Comparison of ENCODE assay signal across 11 cellular contexts in genomic region chr12:42213023-42213422, GRCh38. TPM values are rescaled to one million over a fixed set of nuclear protein-coding genes. Genes with fewer than 3 reads are reported as not detected.
DNase-seq lines count a peak whose midpoint lies in the region; ATAC-seq and TF ChIP-seq lines count a peak whose summit lies in the region.
"Had no signal": no experiment of that assay in that cellular context is flagged by ENCODE, and none has a peak within 500 bp of the region (broad histone marks: within the 10 kb centered on the region; RNA-seq: fewer than 3 reads in every experiment).

No MANE protein-coding gene starts in this region.

- ATAC-seq in heart right ventricle (peak in 5 of 8 donors; percentile 52 to 76 (median 70)), esophagus mucosa (no peak)
- no peak for ATAC-seq in stimulated activated memory B cell treated with anti-CD40 and anti-IgM and Interleukin-4, amounts not matched to agents 10 μg/mL and 1 μg/mL and 100 μg/mL, for 72 hours

- WGBS in heart right ventricle, 2 donors, result 65 to 69% methylated on average over 2 of the region's 2 CpGs
- 72 to 80% methylated on average over 2 of the region's 2 CpGs for WGBS in lower leg skin, 2 donors

- no peak for TF ChIP-seq CTCF in heart right ventricle (IDR thresholded peaks at IDR 0.05)
- no peak for TF ChIP-seq CTCF in lower leg skin (IDR thresholded peaks at IDR 0.05)

- intact Hi-C loops in heart right ventricle (cut with DNase I) (no loop called here), lower leg skin (cut with DNase I; ENCODE audit: low total_unique reads) (no loop called here)

- H3K4me1 Mint-ChIP-seq in stimulated activated memory B cell treated with anti-CD40 and anti-IgM and Interleukin-4, amounts not matched to agents 10 μg/mL and 1 μg/mL and 100 μg/mL, for 72 hours, result peaks cover 9% of the 10 kb centered on the region

- H3K9me3 Mint-ChIP-seq in stimulated activated memory B cell treated with anti-CD40 and anti-IgM and Interleukin-4, amounts not matched to agents 10 μg/mL and 1 μg/mL and 100 μg/mL, for 72 hours, result no peaks in the 10 kb centered on the region
- H3K9me3 Mint-ChIP-seq: activated T-helper 2 cell treated with anti-CD3 and anti-CD28 coated beads, Interferon-gamma antibody, Interleukin-2, Interleukin-4, amounts not matched to agents 10 μg/mL and 5 μg/mL and 100 μg/mL, durations not matched to agents 14 hours and 24 hours and 36 hours had no signal

- DNase-seq in DMS79 (lab: John Stamatoyannopoulos, UW) (peak; percentile 42), LoVo (ENCODE audit: low spot score) (peak; percentile 52), OCI-M1 (lab: John Stamatoyannopoulos, UW) (peak; percentile 18), heart right ventricle (peak in 1 of 2 donors; percentile 18), lower leg skin (ENCODE audit: low spot score in 2 of 2) (no peak), AG08395 (ENCODE audit: low spot score) (no peak)
- DNase-seq: midbrain, T-helper 9 cell had no signal

- no peaks in the 10 kb centered on the region for H3K27me3 Mint-ChIP-seq in stimulated activated memory B cell treated with anti-CD40 and anti-IgM and Interleukin-4, amounts not matched to agents 10 μg/mL and 1 μg/mL and 100 μg/mL, for 72 hours

- H3K4me3 ChIP-seq in heart right ventricle (no peak overlapping the region), lower leg skin (ENCODE audit: low read depth, poor library complexity, severe bottlenecking) (no peak overlapping the region)

- H3K27ac ChIP-seq in heart right ventricle, result peak overlapping the region in 1 of 10 donors; percentile 38

- H3K4me1 ChIP-seq in heart right ventricle, result peaks cover 0 to 39% (median 17%) of the 10 kb centered on the region in 9 donors

- H3K36me3 Mint-ChIP-seq in stimulated activated memory B cell treated with anti-CD40 and anti-IgM and Interleukin-4, amounts not matched to agents 10 μg/mL and 1 μg/mL and 100 μg/mL, for 72 hours, result peaks cover 5% of the 10 kb centered on the region

- H3K9me3 ChIP-seq in heart right ventricle, result no peaks in the 10 kb centered on the region

- no peak overlapping the region for H3K4me3 Mint-ChIP-seq in stimulated activated memory B cell treated with anti-CD40 and anti-IgM and Interleukin-4, amounts not matched to agents 10 μg/mL and 1 μg/mL and 100 μg/mL, for 72 hours

- H3K27ac Mint-ChIP-seq in stimulated activated memory B cell treated with anti-CD40 and anti-IgM and Interleukin-4, amounts not matched to agents 10 μg/mL and 1 μg/mL and 100 μg/mL, for 72 hours, result no peak overlapping the region
- H3K27ac Mint-ChIP-seq: activated T-helper 2 cell treated with anti-CD3 and anti-CD28 coated beads, Interferon-gamma antibody, Interleukin-2, Interleukin-4, amounts not matched to agents 10 μg/mL and 5 μg/mL and 100 μg/mL, durations not matched to agents 14 hours and 24 hours and 36 hours had no signal

- peaks cover 0 to 27% (median 14%) of the 10 kb centered on the region in 9 donors for H3K36me3 ChIP-seq in heart right ventricle

- no peak for TF ChIP-seq POLR2A in lower leg skin (IDR thresholded peaks at IDR 0.05)

- H3K27me3 ChIP-seq in heart right ventricle, result no peaks in the 10 kb centered on the region

RNA-seq across cellular contexts. Expression of gene YAF2, which starts 25.0 kb away (rescaled TPM):
- 100 to 1,000 TPM in 1 of 10 donors, 10 to 100 TPM in 9; 61.9 to 129 (median 90.5) TPM for total RNA-seq in heart right ventricle
- polyA plus RNA-seq in heart right ventricle, result 10 to 100 TPM; 26.9 to 41.7 TPM
- 18.0 TPM for total RNA-seq in esophagus mucosa
- total RNA-seq in lower leg skin, result 10 to 100 TPM in 3 of 4 donors, 1 to 10 TPM in 1; 8.7 to 17.8 (median 15.2) TPM

Comparison
In these comparisons a context has a peak if more than half of its experiments do, and no peak if none do; other contexts are left out.
1. DNase-seq: peak in DMS79 (single experiment), LoVo (single experiment) and OCI-M1 (single experiment); none in lower leg skin (0 of 2) and AG08395 (single experiment).
2. ATAC-seq: peak in heart right ventricle (5 of 8); none in esophagus mucosa (single experiment) and stimulated activated memory B cell treated with anti-CD40 and anti-IgM and Interleukin-4, amounts not matched to agents 10 μg/mL and 1 μg/mL and 100 μg/mL, for 72 hours (single experiment).